29 cellular contexts compared by ENCODE assay signal in the genomic region with DNA sequence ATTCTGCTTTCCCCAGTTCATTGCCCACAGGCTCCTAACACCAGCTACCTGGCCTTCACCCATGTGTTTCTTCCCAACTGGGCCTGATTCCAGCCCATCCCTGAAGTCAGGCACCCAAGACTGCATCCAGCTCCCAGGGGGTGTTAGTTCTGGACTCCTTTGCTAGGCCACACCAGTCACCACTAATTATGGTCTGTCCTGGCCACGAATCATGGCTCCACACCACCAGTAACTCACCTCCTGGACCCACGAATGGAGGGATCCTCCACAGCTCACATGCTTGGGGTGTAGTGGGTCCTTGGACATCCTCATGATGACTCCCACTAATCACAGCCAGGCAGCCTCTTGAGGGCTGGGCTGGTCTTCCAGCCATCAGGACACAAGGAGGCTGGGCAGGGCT. TPM values are rescaled to one million over a fixed set of nuclear protein-coding genes. Genes with fewer than 3 reads are reported as not detected.
"Had no signal": no experiment of that assay in that cellular context is flagged by ENCODE, and none has a peak within 500 bp of the region (broad histone marks: within the 10 kb centered on the region; RNA-seq: fewer than 3 reads in every experiment).

No MANE protein-coding gene starts in this region.

- ATAC-seq: activated CD4-positive, alpha-beta T cell treated with anti-CD3 and anti-CD28 coated beads for 36 hours; activated CD8-positive, alpha-beta memory T cell treated with anti-CD3 and anti-CD28 coated beads, Interleukin-2, amount 10 ng/mL, durations not matched to agents 7 days and 5 days; activated CD8-positive, alpha-beta T cell treated with anti-CD3 and anti-CD28 coated beads, Interleukin-2, amount 10 ng/mL, durations not matched to agents 7 days and 5 days; activated naive CD8-positive, alpha-beta T cell treated with anti-CD3 and anti-CD28 coated beads, Interleukin-2, amount 50 U/mL, for 24 hours; body of pancreas; esophagus mucosa; foreskin keratinocyte; gastrocnemius medialis had no signal

- H3K4me3 ChIP-seq: adrenal gland, body of pancreas, cardiac muscle cell, colonic mucosa, gastrocnemius medialis had no signal

- H3K4me1 ChIP-seq: foreskin keratinocyte had no signal

- DNase-seq: activated CD4-positive, alpha-beta memory T cell treated with anti-CD3 and anti-CD28 coated beads for 36 hours; activated CD4-positive, alpha-beta T cell treated with anti-CD3 and anti-CD28 coated beads for 36 hours; activated CD4-positive, alpha-beta T cell treated with anti-CD3 and anti-CD28 coated beads, Interleukin-2, amount 10 ng/mL, durations not matched to agents 24 days and 14 days; activated CD4-positive, CD25-positive, alpha-beta regulatory T cell; activated CD4-positive, CD25-positive, alpha-beta regulatory T cell treated with anti-CD3 and anti-CD28 coated beads, Interleukin-2, amount 50 U/mL, for 72 hours; activated CD8-positive, alpha-beta memory T cell treated with anti-CD3 and anti-CD28 coated beads, Interleukin-2, amount 10 ng/mL, durations not matched to agents 7 days and 5 days; activated CD8-positive, alpha-beta memory T cell treated with anti-CD3 and anti-CD28 coated beads, Interleukin-2, amount 50 U/mL, for 4 hours; activated CD8-positive, alpha-beta T cell treated with anti-CD3 and anti-CD28 coated beads, Interleukin-2, amount 10 ng/mL, durations not matched to agents 7 days and 5 days; activated effector memory CD4-positive, alpha-beta T cell treated with anti-CD3 and anti-CD28 coated beads, Interleukin-2, amount 50 U/mL, for 16 hours; activated naive CD4-positive, alpha-beta T cell treated with anti-CD3 and anti-CD28 coated beads for 36 hours; activated naive CD8-positive, alpha-beta T cell treated with anti-CD3 and anti-CD28 coated beads for 36 hours; activated naive CD8-positive, alpha-beta T cell treated with anti-CD3 and anti-CD28 coated beads, Interleukin-2, amount 50 U/mL, for 24 hours; activated T-cell treated with anti-CD3 and anti-CD28 coated beads, Interleukin-2, amount 50 U/mL, for 1 hour; activated T-cell treated with anti-CD3 and anti-CD28 coated beads, Interleukin-2, amount 50 U/mL, for 48 hours; adrenal gland; amygdala; aorta; body of pancreas; central memory CD4-positive, alpha-beta T cell; cerebellar nuclear complex; colonic mucosa; effector memory CD4-positive, alpha-beta T cell; endodermal cell; foreskin keratinocyte; gastrocnemius medialis; glutamatergic neuron; T-helper 2 cell had no signal

- H3K36me3 ChIP-seq: adrenal gland, cardiac muscle cell, colonic mucosa, gastrocnemius medialis had no signal

- H3K27ac ChIP-seq: adrenal gland, body of pancreas, cardiac muscle cell, colonic mucosa, foreskin keratinocyte, gastrocnemius medialis had no signal

- H3K9me3 ChIP-seq: adrenal gland, body of pancreas, colonic mucosa, gastrocnemius medialis had no signal

RNA-seq across cellular contexts. Expression of gene RASL10A, which starts 3.6 kb away (rescaled TPM):
- total RNA-seq: activated naive CD4-positive, alpha-beta T cell treated with anti-CD3 and anti-CD28 coated beads for 36 hours; foreskin keratinocyte had no signal
- polyA plus RNA-seq: foreskin keratinocyte had no signal
